In the genomic region with DNA sequence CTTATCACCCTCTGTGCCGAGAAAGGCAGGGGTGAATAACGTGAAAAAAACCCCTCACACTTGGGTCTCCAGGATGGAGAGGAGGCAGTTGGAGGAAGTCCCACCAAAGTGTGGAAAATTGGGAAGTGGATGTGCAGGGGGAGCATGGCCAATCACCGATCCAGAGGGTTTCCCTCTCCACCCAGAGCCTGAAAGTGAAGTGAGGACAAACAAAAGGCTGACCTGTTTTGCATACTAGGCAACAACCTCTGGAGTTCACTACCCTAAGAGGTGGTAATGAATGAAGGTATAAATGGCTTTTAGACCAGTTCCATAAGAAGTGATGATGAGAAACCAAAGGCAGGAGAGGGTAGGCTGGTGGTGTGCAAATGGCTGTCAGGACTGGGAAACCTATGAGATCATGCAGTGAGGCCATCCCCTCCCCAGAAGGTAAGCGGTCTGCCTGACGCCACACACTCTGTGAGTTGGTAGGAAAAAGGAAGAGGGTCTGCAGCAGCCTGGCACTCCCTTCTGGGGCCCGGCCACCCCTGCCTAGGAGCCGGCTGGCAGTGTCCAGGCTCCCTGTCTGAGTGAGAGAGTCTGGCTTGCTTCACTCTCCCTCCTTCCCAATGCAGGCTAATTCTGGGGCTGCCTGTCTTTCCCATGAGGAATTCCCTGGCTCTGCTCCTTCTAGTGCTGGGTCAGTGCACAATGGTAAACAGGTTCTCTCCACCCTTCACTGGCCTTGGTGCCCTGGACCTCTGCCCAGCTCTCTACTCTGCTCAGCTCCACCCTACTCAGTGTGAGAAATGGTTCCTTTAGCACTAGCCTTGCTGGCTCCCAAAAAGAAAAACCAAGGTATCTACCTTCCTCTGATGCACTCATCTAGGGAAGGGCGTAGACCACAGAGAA, we compare ENCODE assay signal across 9 cellular contexts. TPM values are rescaled to one million over a fixed set of nuclear protein-coding genes. Genes with fewer than 3 reads are reported as not detected.
DNase-seq lines count a peak whose midpoint lies in the region; ATAC-seq and TF ChIP-seq lines count a peak whose summit lies in the region.
"Had no signal": no experiment of that assay in that cellular context is flagged by ENCODE, and none has a peak within 500 bp of the region (broad histone marks: within the 10 kb centered on the region; RNA-seq: fewer than 3 reads in every experiment).

No MANE protein-coding gene starts in this region.

- H3K4me3 Mint-ChIP-seq in activated naive CD8-positive, alpha-beta T cell treated with anti-CD3 and anti-CD28 coated beads, Interleukin-2, amount 10 ng/mL, durations not matched to agents 7 days and 5 days: peak overlapping the region; percentile 20
- peak overlapping the region; percentile 3 to 50 for H3K4me3 Mint-ChIP-seq in stimulated activated naive CD8-positive, alpha-beta T cell treated with anti-CD3 and anti-CD28 coated beads, Interleukin-15, amount 100 ng/mL, for 72 hours
- no peak overlapping the region for H3K4me3 Mint-ChIP-seq in neural progenitor cell

- H3K4me1 Mint-ChIP-seq in activated naive CD8-positive, alpha-beta T cell treated with anti-CD3 and anti-CD28 coated beads, Interleukin-2, amount 10 ng/mL, durations not matched to agents 7 days and 5 days: peaks cover 79% of the 10 kb centered on the region
- H3K4me1 Mint-ChIP-seq in stimulated activated naive CD8-positive, alpha-beta T cell treated with anti-CD3 and anti-CD28 coated beads, Interleukin-15, amount 100 ng/mL, for 72 hours: peaks cover 100% of the 10 kb centered on the region
- peaks cover 6% of the 10 kb centered on the region for H3K4me1 Mint-ChIP-seq in neural progenitor cell

- no peaks in the 10 kb centered on the region for H3K79me2 ChIP-seq in neural progenitor cell (ENCODE audit: low read depth)

- ATAC-seq in activated naive CD8-positive, alpha-beta T cell treated with anti-CD3 and anti-CD28 coated beads, Interleukin-2, amount 10 ng/mL, durations not matched to agents 7 days and 5 days (ENCODE audit: low read depth): no peak
- ATAC-seq in stimulated activated naive CD8-positive, alpha-beta T cell treated with anti-CD3 and anti-CD28 coated beads, Interleukin-15, amount 100 ng/mL, for 72 hours: no peak
- no peak for ATAC-seq in GM21515 (IDR thresholded peaks at IDR 0.05; ENCODE audit: unreplicated experiment)
- ATAC-seq in GM19324 (IDR thresholded peaks at IDR 0.05; ENCODE audit: low FRiP score, unreplicated experiment): no peak

- H2AFZ ChIP-seq in neural progenitor cell (replicated peaks): no peak overlapping the region

- H4K20me1 ChIP-seq in neural progenitor cell (ENCODE audit: low read depth): no peaks in the 10 kb centered on the region

- no peak overlapping the region for H3K4me3 ChIP-seq in neural progenitor cell

- no peaks in the 10 kb centered on the region for H3K36me3 ChIP-seq in neural progenitor cell

- no peaks in the 10 kb centered on the region for H3K27me3 Mint-ChIP-seq in activated naive CD8-positive, alpha-beta T cell treated with anti-CD3 and anti-CD28 coated beads, Interleukin-2, amount 10 ng/mL, durations not matched to agents 7 days and 5 days
- H3K27me3 Mint-ChIP-seq in stimulated activated naive CD8-positive, alpha-beta T cell treated with anti-CD3 and anti-CD28 coated beads, Interleukin-15, amount 100 ng/mL, for 72 hours: no peaks in the 10 kb centered on the region
- peaks cover 2% of the 10 kb centered on the region for H3K27me3 Mint-ChIP-seq in neural progenitor cell (ENCODE audit: insufficient read depth, low read depth)

- H3K4me1 ChIP-seq in neural progenitor cell: no peaks in the 10 kb centered on the region

- H3K27ac Mint-ChIP-seq in activated naive CD8-positive, alpha-beta T cell treated with anti-CD3 and anti-CD28 coated beads, Interleukin-2, amount 10 ng/mL, durations not matched to agents 7 days and 5 days: peak overlapping the region; percentile 88
- H3K27ac Mint-ChIP-seq in stimulated activated naive CD8-positive, alpha-beta T cell treated with anti-CD3 and anti-CD28 coated beads, Interleukin-15, amount 100 ng/mL, for 72 hours: peak overlapping the region; percentile 36 to 91
- no peak overlapping the region for H3K27ac Mint-ChIP-seq in neural progenitor cell

- POLR2A ChIA-PET in activated naive CD8-positive, alpha-beta T cell treated with anti-CD3 and anti-CD28 coated beads, Interleukin-2, amount 10 ng/mL, durations not matched to agents 7 days and 5 days (lab: Charles Lee): interaction anchor here (0.6 to 9.4 kb wide), 5 partner anchors 12 to 92 kb away, joined by 3 to 160 read pairs (median 8); partner anchors contain the start of genes CASTOR1, CCDC157, SF3A1 and TBC1D10A

- H3K9me3 ChIP-seq in neural progenitor cell (ENCODE audit: low read depth): no peaks in the 10 kb centered on the region

- H3K4me2 ChIP-seq in neural progenitor cell: no peak overlapping the region

- TF ChIP-seq CTCF in neural progenitor cell (IDR thresholded peaks at IDR 0.05): no peak

- H3K27me3 ChIP-seq in neural progenitor cell: no peaks in the 10 kb centered on the region

- no peak overlapping the region for H3K9ac ChIP-seq in neural progenitor cell

- H3K36me3 Mint-ChIP-seq in activated naive CD8-positive, alpha-beta T cell treated with anti-CD3 and anti-CD28 coated beads, Interleukin-2, amount 10 ng/mL, durations not matched to agents 7 days and 5 days: peaks cover 44% of the 10 kb centered on the region
- H3K36me3 Mint-ChIP-seq in neural progenitor cell: no peaks in the 10 kb centered on the region

- peak; percentile 49 for DNase-seq in HCEC 1CT
- DNase-seq in activated naive CD8-positive, alpha-beta T cell treated with anti-CD3 and anti-CD28 coated beads, Interleukin-2, amount 10 ng/mL, durations not matched to agents 7 days and 5 days: no peak
- peak; percentile 38 for DNase-seq in iris pigment epithelial cell (ENCODE audit: low read depth)
- no peak for DNase-seq in stimulated activated naive CD8-positive, alpha-beta T cell treated with anti-CD3 and anti-CD28 coated beads, Interleukin-15, amount 100 ng/mL, for 72 hours
- no peak for DNase-seq in SIG-M5 treated with dmso at 0.1 percent for 504 hours (lab: John Stamatoyannopoulos, UW; ENCODE audit: unreplicated experiment)
- DNase-seq in neural progenitor cell (ENCODE audit: low spot score): no peak

- no peaks in the 10 kb centered on the region for H3F3A ChIP-seq in neural progenitor cell (ENCODE audit: low read depth)

- no peak overlapping the region for H3K27ac ChIP-seq in neural progenitor cell

- no peaks in the 10 kb centered on the region for H3K9me3 Mint-ChIP-seq in activated naive CD8-positive, alpha-beta T cell treated with anti-CD3 and anti-CD28 coated beads, Interleukin-2, amount 10 ng/mL, durations not matched to agents 7 days and 5 days
- H3K9me3 Mint-ChIP-seq in stimulated activated naive CD8-positive, alpha-beta T cell treated with anti-CD3 and anti-CD28 coated beads, Interleukin-15, amount 100 ng/mL, for 72 hours: no peaks in the 10 kb centered on the region
- no peaks in the 10 kb centered on the region for H3K9me3 Mint-ChIP-seq in neural progenitor cell

RNA-seq across cellular contexts. Expression of gene TBC1D10A, which starts 15.6 kb away (rescaled TPM):
- total RNA-seq in activated naive CD8-positive, alpha-beta T cell treated with anti-CD3 and anti-CD28 coated beads, Interleukin-2, amount 10 ng/mL, durations not matched to agents 7 days and 5 days: 10 to 100 TPM; 54.0 to 54.2 TPM
- total RNA-seq in neural progenitor cell (ENCODE audit: low replicate concordance): 6.2 and 10.2 TPM in 2 replicates

RNA-seq across cellular contexts. Expression of gene CASTOR1, which starts 21.8 kb away (rescaled TPM):
- total RNA-seq in activated naive CD8-positive, alpha-beta T cell treated with anti-CD3 and anti-CD28 coated beads, Interleukin-2, amount 10 ng/mL, durations not matched to agents 7 days and 5 days: 10 to 100 TPM; 24.2 to 27.5 TPM
- 6.2 and 23.1 TPM in 2 replicates for total RNA-seq in neural progenitor cell (ENCODE audit: low replicate concordance)

RNA-seq across cellular contexts. Expression of gene OSM, which starts 44.5 kb away (rescaled TPM):
- 100 to 1,000 TPM; 125 to 142 TPM for total RNA-seq in activated naive CD8-positive, alpha-beta T cell treated with anti-CD3 and anti-CD28 coated beads, Interleukin-2, amount 10 ng/mL, durations not matched to agents 7 days and 5 days
- total RNA-seq in neural progenitor cell (ENCODE audit: low replicate concordance): not detected in 2 replicates
- total RNA-seq: dermis microvascular lymphatic vessel endothelial cell had no signal

RNA-seq across cellular contexts. Expression of gene SF3A1, which starts 45.6 kb away (rescaled TPM):
- 100 to 1,000 TPM; 220 to 233 TPM for total RNA-seq in activated naive CD8-positive, alpha-beta T cell treated with anti-CD3 and anti-CD28 coated beads, Interleukin-2, amount 10 ng/mL, durations not matched to agents 7 days and 5 days
- total RNA-seq in neural progenitor cell (ENCODE audit: low replicate concordance): 29.2 and 48.4 TPM in 2 replicates

RNA-seq across cellular contexts. Expression of gene CCDC157, which starts 45.7 kb away (rescaled TPM):
- total RNA-seq in activated naive CD8-positive, alpha-beta T cell treated with anti-CD3 and anti-CD28 coated beads, Interleukin-2, amount 10 ng/mL, durations not matched to agents 7 days and 5 days: 1 to 10 TPM; 4.0 to 4.7 TPM
- 3.7 and 11.1 TPM in 2 replicates for total RNA-seq in neural progenitor cell (ENCODE audit: low replicate concordance)

Comparison
In these comparisons a context has a peak if more than half of its experiments do, and no peak if none do; other contexts are left out.
1. DNase-seq: peak in HCEC 1CT (single experiment) and iris pigment epithelial cell (single experiment); none in activated naive CD8-positive, alpha-beta T cell treated with anti-CD3 and anti-CD28 coated beads, Interleukin-2, amount 10 ng/mL, durations not matched to agents 7 days and 5 days (single experiment), stimulated activated naive CD8-positive, alpha-beta T cell treated with anti-CD3 and anti-CD28 coated beads, Interleukin-15, amount 100 ng/mL, for 72 hours (0 of 2), SIG-M5 treated with dmso at 0.1 percent for 504 hours (single experiment) and neural progenitor cell (single experiment).
2. RNA of gene OSM, which starts 44.5 kb away (total RNA-seq): 125 to 142 TPM in activated naive CD8-positive, alpha-beta T cell treated with anti-CD3 and anti-CD28 coated beads, Interleukin-2, amount 10 ng/mL, durations not matched to agents 7 days and 5 days; not detected in neural progenitor cell; every median in the first group is over 100 times any median in the second.